ENCODE assay signal across 1 cellular context in genomic region chr16:1470543-1471251, GRCh38.
TF ChIP-seq lines count a peak whose summit lies in the region.

No MANE protein-coding gene starts in this region.

TF ChIP-seq in K562, 482 proteins besides CTCF, POLR2A, EP300 and RAD21:
- peak; percentile 17 for TF ChIP-seq TAF1 (IDR thresholded peaks at IDR 0.05; ENCODE audit: control insufficient read depth, extremely low read depth, insufficient read depth, low read length, severe bottlenecking)
- TF ChIP-seq HEY1 (CRISPR knock-in tag; IDR thresholded peaks at IDR 0.05; ENCODE audit: borderline replicate concordance): no peak
- TF ChIP-seq ZKSCAN3 (CRISPR knock-in tag; IDR thresholded peaks at IDR 0.05): no peak
- TF ChIP-seq ID3 (CRISPR knock-in tag; IDR thresholded peaks at IDR 0.05): no peak
- no peak for TF ChIP-seq ID3 (tag; IDR thresholded peaks at IDR 0.05)
- 0 out of 2 replicates have a peak, but pooled peaks have one; percentile 21 for TF ChIP-seq DPF2 (IDR thresholded peaks at IDR 0.05)
- TF ChIP-seq POLR3G (IDR thresholded peaks at IDR 0.05; ENCODE audit: extremely low read depth, insufficient read length, insufficient replicate concordance): no peak
- TF ChIP-seq NKRF (IDR thresholded peaks at IDR 0.05; ENCODE audit: borderline replicate concordance): no peak
- TF ChIP-seq POLR2G (IDR thresholded peaks at IDR 0.05; ENCODE audit: low read depth, low read length): peak; percentile 32
- peak; percentile 58 for TF ChIP-seq RBFOX2 (IDR thresholded peaks at IDR 0.05; ENCODE audit: low read depth, low read length)
- no peak for TF ChIP-seq NR0B1 (IDR thresholded peaks at IDR 0.05; ENCODE audit: partially characterized antibody)
- no peak for TF ChIP-seq CXXC5 (CRISPR knock-in tag; IDR thresholded peaks at IDR 0.05)
- TF ChIP-seq ZNF354B (CRISPR knock-in tag; IDR thresholded peaks at IDR 0.05): no peak
- 0 out of 2 replicates have a peak, but pooled peaks have one; percentile 5 for TF ChIP-seq BHLHE40 (IDR thresholded peaks at IDR 0.05; ENCODE audit: low read length)
- peak; percentile 98 for TF ChIP-seq EGR1 (conservative IDR thresholded peaks at IDR 0.05)
- 0 out of 2 replicates have a peak, but pooled peaks have one; percentile 16 for TF ChIP-seq ZBTB7A (IDR thresholded peaks at IDR 0.05; ENCODE audit: borderline replicate concordance, control insufficient read depth, low read depth, low read length)
- no peak for TF ChIP-seq FOXK2 (conservative IDR thresholded peaks at IDR 0.05 in 1 of 2, IDR thresholded peaks at IDR 0.05 in 1 of 2; ENCODE audit: low read depth in 2 of 2)
- TF ChIP-seq JUND (IDR thresholded peaks at IDR 0.05; ENCODE audit: borderline replicate concordance, low read depth, low read length): peak; percentile 51; the same call in 1 of the 2 replicates
- no peak for TF ChIP-seq JUND (tag; IDR thresholded peaks at IDR 0.05; ENCODE audit: borderline replicate concordance, low read depth, low read length)
- no peak for TF ChIP-seq CUX1 (CRISPR knock-in tag; IDR thresholded peaks at IDR 0.05)
- no peak for TF ChIP-seq COPS2 (conservative IDR thresholded peaks at IDR 0.05)
- no peak for TF ChIP-seq UBTF (IDR thresholded peaks at IDR 0.05; ENCODE audit: borderline replicate concordance in 1 of 2, low read depth in 2 of 2, low read length in 2 of 2)
- TF ChIP-seq PRMT5 (CRISPR knock-in tag; IDR thresholded peaks at IDR 0.05): no peak
- 0 out of 2 replicates have a peak, but pooled peaks have one; percentile 25 for TF ChIP-seq SPI1 (IDR thresholded peaks at IDR 0.05; ENCODE audit: borderline replicate concordance, low read depth, low read length)
- TF ChIP-seq MCM2 (IDR thresholded peaks at IDR 0.05; ENCODE audit: low read depth): no peak
- peak; percentile 57 for TF ChIP-seq ATF3 (IDR thresholded peaks at IDR 0.05)
- TF ChIP-seq ATF3 (CRISPR knock-in tag; conservative IDR thresholded peaks at IDR 0.05): no peak
- TF ChIP-seq HNRNPL (IDR thresholded peaks at IDR 0.05; ENCODE audit: low read depth, low read length): no peak
- TF ChIP-seq FOSL1 (tag; conservative IDR thresholded peaks at IDR 0.05): no peak
- TF ChIP-seq CREM (IDR thresholded peaks at IDR 0.05; ENCODE audit: low read depth): no peak
- TF ChIP-seq ZNF445 (CRISPR knock-in tag; IDR thresholded peaks at IDR 0.05; ENCODE audit: low read depth): no peak
